Comparison of ENCODE assay signal across 14 cellular contexts in the genomic region with DNA sequence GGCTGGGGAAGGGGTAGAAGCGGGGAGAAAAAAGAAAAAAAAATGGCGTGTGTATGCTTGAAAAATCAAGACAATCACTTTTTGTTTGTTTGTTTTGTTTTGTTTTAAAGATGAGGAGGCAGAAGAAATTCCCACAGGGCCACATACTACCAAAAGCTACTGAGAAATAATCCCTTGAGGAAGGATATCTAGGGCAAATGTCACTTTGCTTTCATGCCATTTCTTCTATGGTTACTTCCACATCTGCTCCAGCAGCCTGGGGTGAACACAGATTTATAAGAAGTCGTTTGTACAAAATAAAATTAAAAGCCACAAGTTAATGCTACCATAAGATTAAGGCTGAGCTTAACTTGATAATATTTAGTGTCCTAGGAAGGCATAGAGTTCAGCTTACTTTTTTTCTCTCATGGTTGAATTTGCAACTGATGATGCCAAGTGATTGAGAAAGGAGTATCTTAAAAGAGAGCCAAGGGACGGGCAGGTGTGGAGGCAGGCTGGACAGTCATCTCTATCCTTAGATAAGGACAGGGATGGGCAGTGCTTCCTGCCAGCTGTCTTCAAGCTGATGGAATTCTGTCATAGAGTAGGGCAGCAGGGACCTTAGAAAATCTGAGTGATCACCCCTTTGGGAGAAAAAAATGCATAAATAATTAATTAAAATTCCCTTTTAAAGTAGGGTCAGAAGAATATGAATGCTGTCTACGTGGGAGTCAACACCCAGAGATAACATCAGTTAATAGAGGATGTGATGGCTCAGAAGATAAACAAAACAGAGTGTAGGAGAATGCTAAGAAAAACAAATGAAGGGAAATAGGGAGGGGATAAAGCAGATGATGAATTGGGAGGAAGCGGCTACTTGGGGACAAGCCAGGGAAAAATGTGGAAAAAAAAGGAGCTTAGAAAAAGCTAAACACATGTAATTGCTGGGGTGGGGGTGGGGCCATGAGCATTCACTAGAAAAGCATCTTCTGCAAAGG. TPM values are rescaled to one million over a fixed set of nuclear protein-coding genes. Genes with fewer than 3 reads are reported as not detected.
A peak's percentile ranks its signal among the peaks of the same experiment; 100 is the strongest.
DNase-seq lines count a peak whose midpoint lies in the region; ATAC-seq and TF ChIP-seq lines count a peak whose summit lies in the region.
"Had no signal": no experiment of that assay in that cellular context is flagged by ENCODE, and none has a peak within 500 bp of the region (broad histone marks: within the 10 kb centered on the region; RNA-seq: fewer than 3 reads in every experiment).

No MANE protein-coding gene starts in this region.

- H3K36me3 ChIP-seq in BLaER1 treated with 17β-estradiol and CSF1 and Interleukin-3, amounts not matched to agents 10 nM and 100 nM: no peaks in the 10 kb centered on the region
- no peaks in the 10 kb centered on the region for H3K36me3 ChIP-seq in Peyer's patch
- H3K36me3 ChIP-seq: neutrophil had no signal

- H3K4me2 ChIP-seq in BLaER1 treated with 17β-estradiol and CSF1 and Interleukin-3, amounts not matched to agents 10 nM and 100 nM: peak overlapping the region in 10 of 11 experiments; percentile 8 to 68 (median 52); a peak in 16 of 22 replicates

- no peak overlapping the region for H3K9ac ChIP-seq in BLaER1 treated with 17β-estradiol and CSF1 and Interleukin-3, amounts not matched to agents 10 nM and 100 nM

- TF ChIP-seq CTCF in Peyer's patch (IDR thresholded peaks at IDR 0.05): no peak

- TF ChIP-seq POLR2A in Peyer's patch (IDR thresholded peaks at IDR 0.05): no peak

- H3K27ac ChIP-seq in BLaER1 treated with 17β-estradiol and CSF1 and Interleukin-3, amounts not matched to agents 10 nM and 100 nM: no peak overlapping the region
- no peak overlapping the region for H3K27ac ChIP-seq in Peyer's patch
- H3K27ac ChIP-seq: neutrophil had no signal

- ATAC-seq in HG02973 (IDR thresholded peaks at IDR 0.05; ENCODE audit: unreplicated experiment): no peak

- DNase-seq in LoVo (ENCODE audit: low spot score): peak; percentile 58
- DNase-seq in dermis blood vessel endothelial cell: peak; percentile 23
- peak; percentile 73 for DNase-seq in non-pigmented ciliary epithelial cell (ENCODE audit: low read depth)
- DNase-seq in Peyer's patch: no peak
- no peak for DNase-seq in NOMO-1 treated with dmso at 0.1 percent for 144 hours (lab: John Stamatoyannopoulos, UW; ENCODE audit: unreplicated experiment)
- DNase-seq in activated T-cell treated with anti-CD3 and anti-CD28 coated beads, Interleukin-2, amount 50 U/mL, for 1 hour: no peak
- DNase-seq: activated CD4-positive, alpha-beta T cell treated with anti-CD3 and anti-CD28 coated beads, Interleukin-2, amount 10 ng/mL, durations not matched to agents 24 days and 14 days; activated naive CD4-positive, alpha-beta T cell treated with anti-CD3 and anti-CD28 coated beads for 36 hours; DMS 273 treated with DMSO at 0.1 percent for 48 hours; effector memory CD4-positive, alpha-beta T cell; NCI-H2081 had no signal

- peaks cover 0 to 12% (median 0%) of the 10 kb centered on the region in 11 experiments; a peak in 3 of 22 replicates for H3K9me3 ChIP-seq in BLaER1 treated with 17β-estradiol and CSF1 and Interleukin-3, amounts not matched to agents 10 nM and 100 nM (replicated peaks in 1 of 11)
- no peaks in the 10 kb centered on the region for H3K9me3 ChIP-seq in Peyer's patch
- H3K9me3 ChIP-seq: neutrophil had no signal

- no peaks in the 10 kb centered on the region for H3K27me3 ChIP-seq in BLaER1 treated with 17β-estradiol and CSF1 and Interleukin-3, amounts not matched to agents 10 nM and 100 nM
- H3K27me3 ChIP-seq in Peyer's patch: no peaks in the 10 kb centered on the region

- H4K20me1 ChIP-seq in BLaER1 treated with 17β-estradiol and CSF1 and Interleukin-3, amounts not matched to agents 10 nM and 100 nM: no peaks in the 10 kb centered on the region

- peaks cover 20 to 29% (median 26%) of the 10 kb centered on the region in 10 experiments for H3K4me1 ChIP-seq in BLaER1 treated with 17β-estradiol and CSF1 and Interleukin-3, amounts not matched to agents 10 nM and 100 nM
- peaks cover 0 to 14% (median 0%) of the 10 kb centered on the region in 4 donors for H3K4me1 ChIP-seq in Peyer's patch

- no peak overlapping the region for H3K4me3 ChIP-seq in BLaER1 treated with 17β-estradiol and CSF1 and Interleukin-3, amounts not matched to agents 10 nM and 100 nM
- H3K4me3 ChIP-seq in Peyer's patch: no peak overlapping the region

RNA-seq across cellular contexts. Expression of a gene that starts 57.1 kb away (rescaled TPM):
- 11.3 and 12.8 TPM in 2 replicates for total RNA-seq in dermis blood vessel endothelial cell
- total RNA-seq in Peyer's patch: 10 to 100 TPM; 68.5 to 89.1 (median 80.6) TPM

Comparison
In these comparisons a context has a peak if more than half of its experiments do, and no peak if none do; other contexts are left out.
1. DNase-seq: peak in LoVo (single experiment), dermis blood vessel endothelial cell (single experiment) and non-pigmented ciliary epithelial cell (single experiment); none in Peyer's patch (0 of 3), NOMO-1 treated with dmso at 0.1 percent for 144 hours (single experiment) and activated T-cell treated with anti-CD3 and anti-CD28 coated beads, Interleukin-2, amount 50 U/mL, for 1 hour (single experiment).